25 cellular contexts compared by ENCODE assay signal in the genomic region with DNA sequence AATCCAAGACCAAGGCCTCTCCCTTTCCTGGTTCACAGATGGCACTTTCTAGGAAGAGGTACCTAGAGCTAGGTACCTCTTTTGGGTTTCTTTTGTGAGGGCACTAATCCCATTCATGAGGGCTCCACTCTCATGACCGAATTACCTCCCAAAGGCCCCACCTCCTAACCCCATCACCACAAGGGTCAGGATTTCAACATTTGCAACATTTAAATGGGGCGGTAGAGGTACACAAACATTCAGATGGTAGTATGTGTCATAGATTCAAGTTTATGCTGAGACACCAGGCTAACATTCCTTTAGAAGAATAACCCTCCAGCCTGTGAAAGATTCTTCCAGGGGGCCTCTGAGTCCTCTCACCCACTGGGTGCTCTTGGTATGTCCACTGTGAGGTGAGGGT.
DNase-seq lines count a peak whose midpoint lies in the region; ATAC-seq and TF ChIP-seq lines count a peak whose summit lies in the region.
"Had no signal": no experiment of that assay in that cellular context is flagged by ENCODE, and none has a peak within 500 bp of the region (broad histone marks: within the 10 kb centered on the region; RNA-seq: fewer than 3 reads in every experiment).

No MANE protein-coding gene starts in this region.

- H3K4me3 Mint-ChIP-seq in activated T-helper 1 cell treated with anti-CD3 and anti-CD28 coated beads, Interleukin-12 subunit alpha, Interleukin-12 subunit beta, Interleukin-2, Interleukin-4 antibody, amounts not matched to agents 30 ng/mL and 10 ng/mL and 1 ng/mL, durations not matched to agents 14 hours and 24 hours and 36 hours: no peak overlapping the region
- H3K4me3 Mint-ChIP-seq: activated CD8-positive, alpha-beta T cell treated with anti-CD3 and anti-CD28 coated beads, Interleukin-2, amount 10 ng/mL, durations not matched to agents 7 days and 5 days; activated naive CD4-positive, alpha-beta T cell treated with anti-CD3 and anti-CD28 coated beads for 36 hours; mesothelial cell of epicardium; nephron progenitor cell had no signal

- ATAC-seq in foreskin keratinocyte (peak; percentile 59), gastrocnemius medialis (peak in 1 of 2 donors; percentile 20)
- ATAC-seq: activated CD8-positive, alpha-beta T cell treated with anti-CD3 and anti-CD28 coated beads, Interleukin-2, amount 10 ng/mL, durations not matched to agents 7 days and 5 days; esophagus mucosa had no signal

- peaks cover 4% of the 10 kb centered on the region for H3K36me3 Mint-ChIP-seq in activated T-helper 1 cell treated with anti-CD3 and anti-CD28 coated beads, Interleukin-12 subunit alpha, Interleukin-12 subunit beta, Interleukin-2, Interleukin-4 antibody, amounts not matched to agents 30 ng/mL and 10 ng/mL and 1 ng/mL, durations not matched to agents 14 hours and 24 hours and 36 hours (ENCODE audit: low read depth)

- no peak overlapping the region for H3K27ac Mint-ChIP-seq in activated T-helper 1 cell treated with anti-CD3 and anti-CD28 coated beads, Interleukin-12 subunit alpha, Interleukin-12 subunit beta, Interleukin-2, Interleukin-4 antibody, amounts not matched to agents 30 ng/mL and 10 ng/mL and 1 ng/mL, durations not matched to agents 14 hours and 24 hours and 36 hours
- H3K27ac Mint-ChIP-seq: activated CD8-positive, alpha-beta T cell treated with anti-CD3 and anti-CD28 coated beads, Interleukin-2, amount 10 ng/mL, durations not matched to agents 7 days and 5 days; activated naive CD4-positive, alpha-beta T cell treated with anti-CD3 and anti-CD28 coated beads for 36 hours; mesothelial cell of epicardium; nephron progenitor cell had no signal

- H3K23ac ChIP-seq in neuronal stem cell (ENCODE audit: low read depth, low read length, poor library complexity): no peak overlapping the region

- H3K4ac ChIP-seq in neuronal stem cell (ENCODE audit: low read length): no peak overlapping the region

- in situ Hi-C loops in brain microvascular endothelial cell (cut with HindIII; ENCODE audit: low pct_ligation_motif_present, low sequenced_read_pairs) (no loop called here), gastrocnemius medialis (cut with MboI; ENCODE audit: low sequenced_read_pairs in 4 of 4) (no loop called here)

- no peak overlapping the region for H3K4me2 ChIP-seq in neuronal stem cell (ENCODE audit: insufficient read depth, low read length, poor library complexity, severe bottlenecking)

- peaks cover 18% of the 10 kb centered on the region for H3K4me1 Mint-ChIP-seq in activated T-helper 1 cell treated with anti-CD3 and anti-CD28 coated beads, Interleukin-12 subunit alpha, Interleukin-12 subunit beta, Interleukin-2, Interleukin-4 antibody, amounts not matched to agents 30 ng/mL and 10 ng/mL and 1 ng/mL, durations not matched to agents 14 hours and 24 hours and 36 hours (ENCODE audit: low read depth)
- H3K4me1 Mint-ChIP-seq: nephron progenitor cell had no signal

- H3K27me3 Mint-ChIP-seq in activated T-helper 1 cell treated with anti-CD3 and anti-CD28 coated beads, Interleukin-12 subunit alpha, Interleukin-12 subunit beta, Interleukin-2, Interleukin-4 antibody, amounts not matched to agents 30 ng/mL and 10 ng/mL and 1 ng/mL, durations not matched to agents 14 hours and 24 hours and 36 hours (ENCODE audit: insufficient read depth): no peaks in the 10 kb centered on the region
- H3K27me3 Mint-ChIP-seq: CD4-positive, alpha-beta memory T cell had no signal

- H3K79me1 ChIP-seq in neuronal stem cell (ENCODE audit: low read depth, low read length): no peaks in the 10 kb centered on the region

- no peak overlapping the region for H4K8ac ChIP-seq in neuronal stem cell (ENCODE audit: low read depth, low read length)

- no peak overlapping the region for H3K4me3 ChIP-seq in brain microvascular endothelial cell (ENCODE audit: low read depth, low read length)
- H3K4me3 ChIP-seq in gastrocnemius medialis: no peak overlapping the region
- no peak overlapping the region for H3K4me3 ChIP-seq in neuronal stem cell (ENCODE audit: low read length in 2 of 2)
- H3K4me3 ChIP-seq: ascending aorta, prostate gland, skin epidermis, thoracic aorta had no signal

- TF ChIP-seq CTCF in brain microvascular endothelial cell (IDR thresholded peaks at IDR 0.05; ENCODE audit: low read depth, low read length, missing control alignments): no peak
- no peak for TF ChIP-seq CTCF in foreskin keratinocyte (conservative IDR thresholded peaks at IDR 0.05)
- TF ChIP-seq CTCF in gastrocnemius medialis (IDR thresholded peaks at IDR 0.05 in 4 of 5, conservative IDR thresholded peaks at IDR 0.05 in 1 of 5): no peak

- H3K9me3 Mint-ChIP-seq in activated T-helper 1 cell treated with anti-CD3 and anti-CD28 coated beads, Interleukin-12 subunit alpha, Interleukin-12 subunit beta, Interleukin-2, Interleukin-4 antibody, amounts not matched to agents 30 ng/mL and 10 ng/mL and 1 ng/mL, durations not matched to agents 14 hours and 24 hours and 36 hours: no peaks in the 10 kb centered on the region
- H3K9me3 Mint-ChIP-seq: activated naive CD4-positive, alpha-beta T cell treated with anti-CD3 and anti-CD28 coated beads for 36 hours; mesothelial cell of epicardium; nephron progenitor cell had no signal

- H3K4me1 ChIP-seq in foreskin keratinocyte: no peaks in the 10 kb centered on the region
- H3K4me1 ChIP-seq in gastrocnemius medialis: peaks cover 28 to 33% of the 10 kb centered on the region in 2 donors
- H3K4me1 ChIP-seq in neuronal stem cell (ENCODE audit: control insufficient read depth in 2 of 2, insufficient read depth in 1 of 2, low read depth in 1 of 2, low read length in 2 of 2): peaks cover 3 to 6% of the 10 kb centered on the region in 2 donors
- H3K4me1 ChIP-seq: prostate gland had no signal

- H2BK12ac ChIP-seq in neuronal stem cell (ENCODE audit: low read length): no peak overlapping the region

- no peak overlapping the region for H3K9ac ChIP-seq in neuronal stem cell (ENCODE audit: low read depth, low read length, poor library complexity)

- intact Hi-C loops in gastrocnemius medialis (cut with DNase I; ENCODE audit: low total_unique reads): no loop called here
- intact Hi-C loops in activated T-helper 1 cell treated with anti-CD3 and anti-CD28 coated beads, Interleukin-12 subunit alpha, Interleukin-12 subunit beta, Interleukin-2, Interleukin-4 antibody, amounts not matched to agents 30 ng/mL and 10 ng/mL and 1 ng/mL, durations not matched to agents 14 hours and 24 hours and 36 hours (cut with micrococcal nuclease): no loop called here

- no peaks in the 10 kb centered on the region for H3K27me3 ChIP-seq in brain microvascular endothelial cell (replicated peaks)
- no peaks in the 10 kb centered on the region for H3K27me3 ChIP-seq in foreskin keratinocyte
- H3K27me3 ChIP-seq in gastrocnemius medialis: no peaks in the 10 kb centered on the region
- no peaks in the 10 kb centered on the region for H3K27me3 ChIP-seq in neuronal stem cell (ENCODE audit: control insufficient read depth in 3 of 3, insufficient read depth in 3 of 3, low read depth in 1 of 3, low read length in 3 of 3)
- H3K27me3 ChIP-seq: ascending aorta had no signal

- no peak overlapping the region for H2BK15ac ChIP-seq in neuronal stem cell (ENCODE audit: low read length)

- no CpG with 5 or more reads among the region's 2 CpGs for WGBS in neuronal stem cell (ENCODE audit: extremely low coverage in 2 of 2, insufficient read length in 2 of 2, insufficient replicate concordance in 1 of 2), 2 donors

- no peak overlapping the region for H2BK5ac ChIP-seq in neuronal stem cell (ENCODE audit: low read length)

- H3K27ac ChIP-seq in brain microvascular endothelial cell (no peak overlapping the region), foreskin keratinocyte (no peak overlapping the region), gastrocnemius medialis (peak overlapping the region; percentile 53 to 73 (median 64)), neuronal stem cell (replicated peaks; ENCODE audit: low read length) (no peak overlapping the region)
- H3K27ac ChIP-seq: prostate gland had no signal

- TF ChIP-seq POLR2A in gastrocnemius medialis (IDR thresholded peaks at IDR 0.05): no peak

- no peak overlapping the region for H2AK5ac ChIP-seq in neuronal stem cell (ENCODE audit: low read depth, low read length)

- H3K9me3 ChIP-seq in gastrocnemius medialis (no peaks in the 10 kb centered on the region), neuronal stem cell (replicated peaks in 1 of 2; ENCODE audit: control insufficient read depth in 2 of 2, insufficient read depth in 1 of 2, low read depth in 1 of 2, low read length in 2 of 2) (peaks cover 0 to 3% of the 10 kb centered on the region in 2 donors)
- H3K9me3 ChIP-seq: ascending aorta, prostate gland, thoracic aorta had no signal

- H2AFZ ChIP-seq in neuronal stem cell (ENCODE audit: low read length): no peak overlapping the region

- H4K91ac ChIP-seq in neuronal stem cell (ENCODE audit: low read depth, low read length, poor library complexity): no peak overlapping the region

- DNase-seq in LHCN-M2 (ENCODE audit: low read depth): peak; percentile 46
- DNase-seq in brain microvascular endothelial cell: peak; percentile 32
- peak; percentile 57 to 75 for DNase-seq in foreskin keratinocyte
- DNase-seq in gastrocnemius medialis: no peak
- no peak for DNase-seq in neuronal stem cell (ENCODE audit: low spot score)
- DNase-seq in NCI-H2196 treated with DMSO at 0.1 percent for 48 hours (lab: John Stamatoyannopoulos, UW; ENCODE audit: unreplicated experiment): no peak
- no peak for DNase-seq in activated T-helper 1 cell treated with anti-CD3 and anti-CD28 coated beads, Interleukin-12 subunit alpha, Interleukin-12 subunit beta, Interleukin-2, Interleukin-4 antibody, amounts not matched to agents 30 ng/mL and 10 ng/mL and 1 ng/mL, durations not matched to agents 14 hours and 24 hours and 36 hours (ENCODE audit: low spot score)
- DNase-seq: activated CD8-positive, alpha-beta T cell treated with anti-CD3 and anti-CD28 coated beads, Interleukin-2, amount 10 ng/mL, durations not matched to agents 7 days and 5 days; activated naive CD4-positive, alpha-beta T cell treated with anti-CD3 and anti-CD28 coated beads for 36 hours; CD4-positive, alpha-beta memory T cell; effector memory CD4-positive, alpha-beta T cell; head of caudate nucleus; NCI-H1092; NCI-H1930; NCI-H2227 treated with DMSO at 0.1 percent for 48 hours; NCI-H748 treated with DMSO at 0.1 percent for 48 hours; nephron progenitor cell; stimulated activated CD4-positive, alpha-beta T cell treated with anti-CD3 and anti-CD28 coated beads, Interleukin-2, amount 100 ng/mL, for 24 hours; stimulated activated naive CD4-positive, alpha-beta T cell had no signal

- no peak overlapping the region for H3K18ac ChIP-seq in neuronal stem cell (ENCODE audit: low read length)

- no peak overlapping the region for H3K14ac ChIP-seq in neuronal stem cell (ENCODE audit: low read length)

- no peak overlapping the region for H2BK120ac ChIP-seq in neuronal stem cell (ENCODE audit: low read depth, low read length)

- H3K36me3 ChIP-seq in brain microvascular endothelial cell (replicated peaks): no peaks in the 10 kb centered on the region
- H3K36me3 ChIP-seq in gastrocnemius medialis: no peaks in the 10 kb centered on the region
- peaks cover 0 to 9% of the 10 kb centered on the region in 2 donors for H3K36me3 ChIP-seq in neuronal stem cell (replicated peaks in 1 of 2; ENCODE audit: control insufficient read depth in 2 of 2, insufficient read depth in 2 of 2, low read length in 2 of 2)
- H3K36me3 ChIP-seq: ascending aorta, prostate gland, thoracic aorta had no signal

Comparison
In these comparisons a context has a peak if more than half of its experiments do, and no peak if none do; other contexts are left out.
1. DNase-seq: peak in LHCN-M2 (single experiment), brain microvascular endothelial cell (single experiment) and foreskin keratinocyte (2 of 2); none in gastrocnemius medialis (0 of 2), neuronal stem cell (single experiment), NCI-H2196 treated with DMSO at 0.1 percent for 48 hours (single experiment) and activated T-helper 1 cell treated with anti-CD3 and anti-CD28 coated beads, Interleukin-12 subunit alpha, Interleukin-12 subunit beta, Interleukin-2, Interleukin-4 antibody, amounts not matched to agents 30 ng/mL and 10 ng/mL and 1 ng/mL, durations not matched to agents 14 hours and 24 hours and 36 hours (single experiment).
2. H3K27ac ChIP-seq: peak in gastrocnemius medialis (4 of 4); none in brain microvascular endothelial cell (single experiment), foreskin keratinocyte (single experiment) and neuronal stem cell (single experiment).